ENCODE assay signal across 8 cellular contexts in the genomic region with DNA sequence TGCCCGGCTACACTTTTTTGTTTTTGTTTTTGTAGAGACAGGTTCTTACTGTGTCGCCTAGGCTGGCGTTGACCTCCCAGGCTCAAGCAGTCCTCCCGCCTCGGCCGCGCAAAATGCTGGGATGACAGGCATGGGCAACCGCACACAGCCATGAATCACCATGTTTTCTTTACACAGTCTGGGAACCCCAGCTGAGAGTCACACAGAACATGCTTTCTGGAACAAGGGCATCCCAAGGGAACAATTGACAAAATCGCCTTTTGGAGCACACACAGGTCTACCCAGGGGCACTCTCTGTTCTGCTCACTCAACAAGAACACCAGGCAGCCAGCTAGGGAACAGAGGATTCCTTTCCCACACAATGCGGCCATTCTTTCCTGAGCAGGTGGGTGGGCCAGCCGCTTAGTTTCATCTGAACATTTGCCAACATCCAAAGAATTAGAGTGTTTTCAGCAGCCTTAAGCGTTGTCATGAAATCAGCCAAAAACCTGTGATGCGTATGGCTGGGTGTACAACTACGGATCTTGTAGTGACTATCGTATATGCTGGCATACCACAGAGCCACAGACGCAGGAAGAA. TPM values are rescaled to one million over a fixed set of nuclear protein-coding genes. Genes with fewer than 3 reads are reported as not detected.
DNase-seq lines count a peak whose midpoint lies in the region; ATAC-seq and TF ChIP-seq lines count a peak whose summit lies in the region.

No MANE protein-coding gene starts in this region.

- DNase-seq in DMS79 (lab: John Stamatoyannopoulos, UW) (peak; percentile 12), NCI-H2171 (lab: John Stamatoyannopoulos, UW) (peak; percentile 30), epithelial cell of proximal tubule (ENCODE audit: low read depth) (peak; percentile 95), occipital lobe (lab: John Stamatoyannopoulos, UW) (peak; percentile 17), DMS 273 (lab: John Stamatoyannopoulos, UW; ENCODE audit: unreplicated experiment) (no peak), NOMO-1 treated with dmso at 0.1 percent for 144 hours (lab: John Stamatoyannopoulos, UW; ENCODE audit: unreplicated experiment) (no peak)

- ATAC-seq in HG03439 (IDR thresholded peaks at IDR 0.05; ENCODE audit: unreplicated experiment) (no peak), HG02763 (IDR thresholded peaks at IDR 0.05; ENCODE audit: unreplicated experiment) (no peak)

- peak overlapping the region; percentile 20 for H3K4me3 ChIP-seq in epithelial cell of proximal tubule (ENCODE audit: low read depth, low read length)

- no peak for TF ChIP-seq CTCF in epithelial cell of proximal tubule (conservative IDR thresholded peaks at IDR 0.05; ENCODE audit: low read depth, low read length)

RNA-seq across cellular contexts. Expression of gene PRKX, which starts 15.7 kb away (rescaled TPM):
- 12.2 and 21.5 TPM in 2 replicates for total RNA-seq in epithelial cell of proximal tubule
- total RNA-seq in occipital lobe = 16.4 TPM

Comparison
In these comparisons a context has a peak if more than half of its experiments do, and no peak if none do; other contexts are left out.
1. DNase-seq: peak in DMS79 (single experiment), NCI-H2171 (single experiment), epithelial cell of proximal tubule (single experiment) and occipital lobe (single experiment); none in DMS 273 (single experiment) and NOMO-1 treated with dmso at 0.1 percent for 144 hours (single experiment).